8 cellular contexts compared by ENCODE assay signal in the genomic region with DNA sequence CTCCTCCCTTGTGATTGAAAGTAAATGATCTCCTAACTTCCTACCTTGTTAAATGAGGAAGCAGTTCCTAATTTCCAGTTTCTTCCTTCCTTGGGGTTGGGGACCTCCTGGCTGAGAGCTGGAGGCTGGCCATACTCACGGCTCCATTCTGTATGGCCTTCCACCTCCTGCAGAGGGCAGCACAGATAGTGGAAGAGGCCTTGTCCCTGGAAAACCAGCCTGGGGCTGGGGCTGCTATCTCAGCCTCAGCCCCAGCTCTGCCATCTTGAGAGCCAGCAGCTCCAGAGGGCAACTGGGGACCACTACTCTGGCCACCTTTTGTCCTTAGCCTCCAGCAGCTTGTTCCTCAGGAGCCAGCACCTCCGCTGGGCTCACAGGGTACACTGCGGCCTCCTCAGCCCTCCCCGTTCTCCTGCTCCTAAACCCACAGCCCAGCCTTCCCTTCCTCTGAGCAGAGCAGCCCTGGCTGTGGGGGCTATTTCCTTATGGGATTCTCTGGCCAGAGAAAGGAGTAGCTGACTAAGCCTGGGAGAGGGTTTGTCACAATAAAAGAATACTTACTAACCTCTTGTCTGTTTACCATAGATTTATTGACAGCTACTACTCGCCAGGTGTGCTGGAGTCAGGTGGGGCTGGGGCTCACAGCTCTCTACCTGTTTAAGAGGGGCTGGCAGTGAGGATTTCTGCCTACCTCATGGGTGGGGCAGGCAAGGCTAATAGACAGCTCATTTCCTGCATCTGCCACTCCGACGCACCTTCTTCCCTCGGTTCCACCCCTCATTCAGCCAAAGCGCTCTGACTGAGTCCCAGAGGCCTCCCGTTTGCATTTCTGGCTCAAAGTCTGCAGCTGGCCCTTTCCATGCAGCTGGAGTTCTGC. TPM values are rescaled to one million over a fixed set of nuclear protein-coding genes. Genes with fewer than 3 reads are reported as not detected.
DNase-seq lines count a peak whose midpoint lies in the region; ATAC-seq and TF ChIP-seq lines count a peak whose summit lies in the region.

No MANE protein-coding gene starts in this region.

- H3K9me3 ChIP-seq in BE2C (no peaks in the 10 kb centered on the region), H9 (ENCODE audit: control insufficient read depth, low read depth, low read length) (no peaks in the 10 kb centered on the region)

- no peak overlapping the region for H3K9ac ChIP-seq in H9 (ENCODE audit: extremely low read depth, insufficient read length, low read length)

- no peak overlapping the region for H4K8ac ChIP-seq in H9 (replicated peaks; ENCODE audit: insufficient read length, low read depth, low read length)

- H2BK20ac ChIP-seq in H9 (ENCODE audit: low read depth, low read length, poor library complexity, severe bottlenecking): no peak overlapping the region

- peaks cover 8 to 36% (median 29%) of the 10 kb centered on the region in 3 experiments; a peak in 6 of 7 replicates for H3K36me3 Mint-ChIP-seq in H9 (ENCODE audit: insufficient read depth in 1 of 3, low read depth in 3 of 3)

- no peak overlapping the region for H2BK5ac ChIP-seq in H9 (ENCODE audit: insufficient read length, low read length)

- H4K91ac ChIP-seq in H9 (ENCODE audit: insufficient read length, low read depth, low read length): no peak overlapping the region

- H2AFZ ChIP-seq in H9 (ENCODE audit: low read length): no peak overlapping the region

- H3K27ac Mint-ChIP-seq in H9: peak overlapping the region; percentile 58 to 79 (median 67); a peak in 3 of 7 replicates

- DNase-seq in BE2C: peak; percentile 69
- DNase-seq in H9: peak; percentile 77
- DNase-seq in NCI-H460 (ENCODE audit: extremely low read depth, low read depth): peak; percentile 51
- DNase-seq in activated CD4-positive, alpha-beta T cell treated with anti-CD3 and anti-CD28 coated beads for 48 hours: peak; percentile 71
- peak; percentile 89 for DNase-seq in dermis blood vessel endothelial cell
- peak; percentile 75 to 84 for DNase-seq in lung microvascular endothelial cell (ENCODE audit: low read depth in 2 of 2)
- peak; percentile 14 to 31 for DNase-seq in stimulated activated CD8-positive, alpha-beta memory T cell treated with anti-CD3 and anti-CD28 coated beads, Interleukin-7, amount 100 ng/mL, for 1 hour (ENCODE audit: low read depth in 2 of 2)

- H3K27me3 Mint-ChIP-seq in H9 (ENCODE audit: low read depth): no peaks in the 10 kb centered on the region

- H3K9me3 Mint-ChIP-seq in H9: no peaks in the 10 kb centered on the region

- no peak overlapping the region for H3K4me3 ChIP-seq in BE2C (ENCODE audit: low read depth, low read length)

- H3K79me1 ChIP-seq in H9 (ENCODE audit: insufficient read depth, low read depth, low read length, poor library complexity, severe bottlenecking): no peaks in the 10 kb centered on the region

- H2BK120ac ChIP-seq in H9 (ENCODE audit: low read depth, low read length, poor library complexity, severe bottlenecking): no peak overlapping the region

- H3K4me1 ChIP-seq in BE2C: no peaks in the 10 kb centered on the region
- no peaks in the 10 kb centered on the region; the same call in 1 of the 2 replicates for H3K4me1 ChIP-seq in H9 (ENCODE audit: insufficient read depth, low read length)

- TF ChIP-seq CTCF in BE2C (IDR thresholded peaks at IDR 0.05; ENCODE audit: low read depth, low read length) (peak; percentile 72), H9 (conservative IDR thresholded peaks at IDR 0.05) (peak; percentile 85)

- H4K20me1 ChIP-seq in H9 (ENCODE audit: control insufficient read depth, insufficient read depth, insufficient read length): no peaks in the 10 kb centered on the region

- no peak for ATAC-seq in GM19455 (IDR thresholded peaks at IDR 0.05; ENCODE audit: unreplicated experiment)

- H3K4me1 Mint-ChIP-seq in H9: peaks cover 5 to 6% of the 10 kb centered on the region in 2 experiments; a peak in 3 of 4 replicates

- no peak overlapping the region for H3K14ac ChIP-seq in H9 (ENCODE audit: insufficient read depth, low read length)

- H3K56ac ChIP-seq in H9 (ENCODE audit: insufficient read length, low read depth, low read length): no peak overlapping the region

- no peak overlapping the region for H3K4me3 Mint-ChIP-seq in H9

- H3K23ac ChIP-seq in H9 (ENCODE audit: insufficient read length, low read depth, low read length): no peak overlapping the region

- H3K27me3 ChIP-seq in BE2C (no peaks in the 10 kb centered on the region), H9 (ENCODE audit: insufficient read depth, low read length) (no peaks in the 10 kb centered on the region)

- H3T11ph ChIP-seq in H9 (ENCODE audit: low read length): no peak overlapping the region

- no peak overlapping the region for H4K5ac ChIP-seq in H9 (ENCODE audit: insufficient read length, low read depth, low read length)

- H2BK12ac ChIP-seq in H9 (ENCODE audit: insufficient read length, low read depth, low read length): no peak overlapping the region

- H3K23me2 ChIP-seq in H9 (ENCODE audit: insufficient read length, low read depth, low read length, poor library complexity, severe bottlenecking): no peaks in the 10 kb centered on the region

- H2AK5ac ChIP-seq in H9 (ENCODE audit: insufficient read length, low read length): no peak overlapping the region

- no peaks in the 10 kb centered on the region for H3K79me2 ChIP-seq in H9 (ENCODE audit: insufficient read depth, low read length)

- no peak overlapping the region for H2BK15ac ChIP-seq in H9 (ENCODE audit: low read depth, low read length)

- no peak overlapping the region for H3K4ac ChIP-seq in H9 (ENCODE audit: low read depth, low read length)

- H3K27ac ChIP-seq in H9 (ENCODE audit: insufficient read length, low read depth, low read length): no peak overlapping the region

- no peak overlapping the region for H3K18ac ChIP-seq in H9 (ENCODE audit: insufficient read length, low read depth, low read length)

- no peak overlapping the region for H3K4me2 ChIP-seq in H9 (ENCODE audit: insufficient read depth, insufficient read length, low read length)

- WGBS in H9 (ENCODE audit: extremely low coverage, insufficient read length, low lambda C conversion rate): no CpG with 5 or more reads among the region's 10 CpGs

- no peaks in the 10 kb centered on the region for H3K36me3 ChIP-seq in BE2C

RNA-seq across cellular contexts. Expression of gene TMEM234, which starts 6.3 kb away (rescaled TPM):
- 9.9 TPM for polyA plus RNA-seq in BE2C (2012; ENCODE audit: insufficient read depth, insufficient read length, low read depth)
- total RNA-seq in H9 (2021) (19.5 and 19.7 TPM in 2 replicates), dermis blood vessel endothelial cell (9.2 and 12.3 TPM in 2 replicates), lung microvascular endothelial cell (8.7 and 11.1 TPM in 2 replicates)
- total RNA-seq in NCI-H460 (2014; rRNA removed; shearing (Covaris generic)): 5.4 and 6.5 TPM in 2 replicates
- polyA plus RNA-seq in NCI-H460 (2014; cell fraction: nucleus; rRNA removed): 20.2 and 20.7 TPM in 2 replicates

RNA-seq across cellular contexts. Expression of gene EIF3I, which starts 6.3 kb away (rescaled TPM):
- polyA plus RNA-seq in BE2C (2012; ENCODE audit: insufficient read depth, insufficient read length, low read depth): 402 TPM
- total RNA-seq in H9 (2021) (222 and 224 TPM in 2 replicates), dermis blood vessel endothelial cell (339 and 353 TPM in 2 replicates), lung microvascular endothelial cell (227 and 275 TPM in 2 replicates)
- total RNA-seq in NCI-H460 (2014; rRNA removed; shearing (Covaris generic)): 288 and 292 TPM in 2 replicates
- 337 and 366 TPM in 2 replicates for polyA plus RNA-seq in NCI-H460 (2014; cell fraction: nucleus; rRNA removed)

RNA-seq across cellular contexts. Expression of gene DCDC2B, which starts 7.0 kb away (rescaled TPM):
- not detected for polyA plus RNA-seq in BE2C (2012; ENCODE audit: insufficient read depth, insufficient read length, low read depth)
- total RNA-seq in H9 (2021): not detected in 2 replicates
- total RNA-seq in NCI-H460 (2014; rRNA removed; shearing (Covaris generic)): not detected in 2 replicates
- polyA plus RNA-seq in NCI-H460 (2014; cell fraction: nucleus; rRNA removed): not detected in 2 replicates
- not detected in 2 replicates for total RNA-seq in dermis blood vessel endothelial cell
- total RNA-seq in lung microvascular endothelial cell: not detected in 2 replicates

RNA-seq across cellular contexts. Expression of gene IQCC, which starts 10.4 kb away (rescaled TPM):
- 2.8 TPM for polyA plus RNA-seq in BE2C (2012; ENCODE audit: insufficient read depth, insufficient read length, low read depth)
- total RNA-seq in H9 (2021): 5.1 and 5.3 TPM in 2 replicates
- 2.3 and 2.9 TPM in 2 replicates for total RNA-seq in NCI-H460 (2014; rRNA removed; shearing (Covaris generic))
- 3.2 and 4.5 TPM in 2 replicates for polyA plus RNA-seq in NCI-H460 (2014; cell fraction: nucleus; rRNA removed)
- 1.0 and 1.2 TPM in 2 replicates for total RNA-seq in dermis blood vessel endothelial cell
- total RNA-seq in lung microvascular endothelial cell: 0.65 and 0.79 TPM in 2 replicates

RNA-seq across cellular contexts. Expression of gene CCDC28B, which starts 15.5 kb away (rescaled TPM):
- 79.9 TPM for polyA plus RNA-seq in BE2C (2012; ENCODE audit: insufficient read depth, insufficient read length, low read depth)
- total RNA-seq in H9 (2021) (20.7 and 21.3 TPM in 2 replicates), dermis blood vessel endothelial cell (10.8 and 16.8 TPM in 2 replicates), lung microvascular endothelial cell (12.3 and 15.5 TPM in 2 replicates)
- 2.4 and 2.7 TPM in 2 replicates for total RNA-seq in NCI-H460 (2014; rRNA removed; shearing (Covaris generic))
- polyA plus RNA-seq in NCI-H460 (2014; cell fraction: nucleus; rRNA removed): 1.8 and 2.7 TPM in 2 replicates

Comparison
In these comparisons a context has a peak if more than half of its experiments do, and no peak if none do; other contexts are left out.
1. DNase-seq: peak in every context shown above with its lines; median percentile 89 in dermis blood vessel endothelial cell; 80 in lung microvascular endothelial cell; 77 in H9; 71 in activated CD4-positive, alpha-beta T cell treated with anti-CD3 and anti-CD28 coated beads for 48 hours; 69 in BE2C; 51 in NCI-H460; 22 in stimulated activated CD8-positive, alpha-beta memory T cell treated with anti-CD3 and anti-CD28 coated beads, Interleukin-7, amount 100 ng/mL, for 1 hour.